Comparison of ENCODE assay signal across 8 cellular contexts in the genomic region with DNA sequence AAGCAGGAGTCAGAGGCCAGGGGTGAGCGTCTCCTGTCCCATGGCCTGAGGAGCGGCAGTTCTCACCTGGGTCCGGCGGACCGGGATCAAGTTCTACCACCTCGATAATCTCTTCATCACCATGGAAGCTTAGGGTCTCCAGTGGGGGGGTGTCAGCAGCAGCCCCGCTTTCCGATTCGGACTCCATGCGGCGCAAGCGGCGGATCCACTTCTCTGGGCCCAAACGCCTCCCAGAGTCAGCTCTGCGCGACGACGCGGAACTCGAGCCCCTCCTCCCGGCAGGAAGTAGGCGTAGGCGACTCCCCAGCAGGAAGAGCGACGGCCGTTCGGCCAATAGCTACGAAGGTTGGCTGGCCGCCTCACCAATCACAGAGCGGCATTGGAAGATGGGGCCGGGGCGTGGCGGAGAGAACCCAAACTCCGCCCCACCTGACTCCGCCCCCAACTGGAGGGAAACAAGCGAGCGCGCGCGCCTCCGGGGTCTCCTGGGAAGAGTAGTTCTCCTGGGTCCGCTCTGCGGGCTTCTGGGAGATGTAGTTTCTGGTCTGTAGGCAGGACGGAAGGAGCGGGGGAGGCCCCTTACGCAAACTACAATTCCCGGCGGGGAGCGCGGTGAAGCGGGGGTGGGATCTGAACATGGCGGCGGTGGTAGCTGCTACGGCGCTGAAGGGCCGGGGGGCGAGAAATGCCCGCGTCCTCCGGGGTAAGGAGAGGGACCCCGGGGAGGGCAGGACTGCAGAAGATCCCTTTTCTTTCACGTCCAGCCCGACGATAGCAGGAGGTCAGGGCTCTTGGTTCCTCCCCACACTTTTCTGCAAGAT. TPM values are rescaled to one million over a fixed set of nuclear protein-coding genes. Genes with fewer than 3 reads are reported as not detected.
DNase-seq lines count a peak whose midpoint lies in the region; ATAC-seq lines count a peak whose summit lies in the region.

A gene with protein sequence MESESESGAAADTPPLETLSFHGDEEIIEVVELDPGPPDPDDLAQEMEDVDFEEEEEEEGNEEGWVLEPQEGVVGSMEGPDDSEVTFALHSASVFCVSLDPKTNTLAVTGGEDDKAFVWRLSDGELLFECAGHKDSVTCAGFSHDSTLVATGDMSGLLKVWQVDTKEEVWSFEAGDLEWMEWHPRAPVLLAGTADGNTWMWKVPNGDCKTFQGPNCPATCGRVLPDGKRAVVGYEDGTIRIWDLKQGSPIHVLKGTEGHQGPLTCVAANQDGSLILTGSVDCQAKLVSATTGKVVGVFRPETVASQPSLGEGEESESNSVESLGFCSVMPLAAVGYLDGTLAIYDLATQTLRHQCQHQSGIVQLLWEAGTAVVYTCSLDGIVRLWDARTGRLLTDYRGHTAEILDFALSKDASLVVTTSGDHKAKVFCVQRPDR (minus strand): TSS at position 238 of the 821 bp plus-strand sequence. CDS start 51 bp downstream, at position 187.
A gene with protein sequence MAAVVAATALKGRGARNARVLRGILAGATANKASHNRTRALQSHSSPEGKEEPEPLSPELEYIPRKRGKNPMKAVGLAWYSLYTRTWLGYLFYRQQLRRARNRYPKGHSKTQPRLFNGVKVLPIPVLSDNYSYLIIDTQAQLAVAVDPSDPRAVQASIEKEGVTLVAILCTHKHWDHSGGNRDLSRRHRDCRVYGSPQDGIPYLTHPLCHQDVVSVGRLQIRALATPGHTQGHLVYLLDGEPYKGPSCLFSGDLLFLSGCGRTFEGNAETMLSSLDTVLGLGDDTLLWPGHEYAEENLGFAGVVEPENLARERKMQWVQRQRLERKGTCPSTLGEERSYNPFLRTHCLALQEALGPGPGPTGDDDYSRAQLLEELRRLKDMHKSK (plus strand): TSS at position 620 of the 821 bp plus-strand sequence. CDS start 17 bp downstream, at position 637.

- no peaks in the 10 kb centered on the region for H3K27me3 Mint-ChIP-seq in dendritic cell treated with granulocyte-macrophage colony-stimulating factor and Interleukin-4, amounts not matched to agents 40 ng/mL and 50 ng/mL, for 4 days

- intact Hi-C loops in dendritic cell treated with granulocyte-macrophage colony-stimulating factor and Interleukin-4, amounts not matched to agents 40 ng/mL and 50 ng/mL, for 4 days (cut with micrococcal nuclease): loop anchor here (1.0 to 5.0 kb wide), 2 partner anchors 129 to 297 kb away; a partner anchor contains a TSS

- H3K27ac Mint-ChIP-seq in dendritic cell treated with granulocyte-macrophage colony-stimulating factor and Interleukin-4, amounts not matched to agents 40 ng/mL and 50 ng/mL, for 4 days: peak within 1 kb of the TSS; percentile 89

- peak; percentile 93 to 100 (median 99) for DNase-seq in C1 segment of cervical spinal cord (lab: John Stamatoyannopoulos, UW)
- DNase-seq in NCI-H748 treated with DMSO at 0.1 percent for 48 hours (lab: John Stamatoyannopoulos, UW): peak; percentile 98
- peak; percentile 99 to 100 for DNase-seq in activated CD4-positive, alpha-beta T cell treated with anti-CD3 and anti-CD28 coated beads, Interleukin-2, amount 50 U/mL, for 24 hours (ENCODE audit: low read depth in 1 of 2, low spot score in 1 of 2)
- DNase-seq in left lobe of liver (ENCODE audit: low spot score): peak; percentile 100
- DNase-seq in stimulated activated CD4-positive, alpha-beta T cell treated with anti-CD3 and anti-CD28 coated beads, Interleukin-2, amount 100 ng/mL, for 4 hours (ENCODE audit: low read depth): peak; percentile 99

- peaks cover 69% of the 10 kb centered on the region for H3K4me1 Mint-ChIP-seq in dendritic cell treated with granulocyte-macrophage colony-stimulating factor and Interleukin-4, amounts not matched to agents 40 ng/mL and 50 ng/mL, for 4 days (ENCODE audit: low read depth)

- no peaks in the 10 kb centered on the region for H3K9me3 Mint-ChIP-seq in dendritic cell treated with granulocyte-macrophage colony-stimulating factor and Interleukin-4, amounts not matched to agents 40 ng/mL and 50 ng/mL, for 4 days

- peak within 1 kb of the TSS; percentile 85 for H3K4me3 Mint-ChIP-seq in dendritic cell treated with granulocyte-macrophage colony-stimulating factor and Interleukin-4, amounts not matched to agents 40 ng/mL and 50 ng/mL, for 4 days

- H3K36me3 Mint-ChIP-seq in dendritic cell treated with granulocyte-macrophage colony-stimulating factor and Interleukin-4, amounts not matched to agents 40 ng/mL and 50 ng/mL, for 4 days (ENCODE audit: low read depth): peaks cover 88% of the 10 kb centered on the region

- peak; percentile 92 for ATAC-seq in GM19372 (IDR thresholded peaks at IDR 0.05; ENCODE audit: low read depth, unreplicated experiment)
- peak; percentile 85 for ATAC-seq in HG03558 (IDR thresholded peaks at IDR 0.05; ENCODE audit: extremely low read depth, unreplicated experiment)
- ATAC-seq in left lobe of liver: peak; percentile 86

RNA-seq across cellular contexts. Expression of the first gene that starts in this region (rescaled TPM):
- 43.9 TPM for total RNA-seq in left lobe of liver

RNA-seq across cellular contexts. Expression of the second gene that starts in this region (rescaled TPM):
- total RNA-seq in left lobe of liver: 102 TPM

Comparison
In these comparisons a context has a peak if more than half of its experiments do, and no peak if none do; other contexts are left out.
1. Peak in every context shown above with its lines: DNase-seq and ATAC-seq.